Comparison of ENCODE assay signal across 11 cellular contexts in genomic region chr18:29147944-29148343, GRCh38.
DNase-seq lines count a peak whose midpoint lies in the region; ATAC-seq, FAIRE-seq and TF ChIP-seq lines count a peak whose summit lies in the region.
"Had no signal": no experiment of that assay in that cellular context is flagged by ENCODE, and none has a peak within 500 bp of the region (broad histone marks: within the 10 kb centered on the region; RNA-seq: fewer than 3 reads in every experiment).

No MANE protein-coding gene starts in this region.

- no peaks in the 10 kb centered on the region for H3K9me3 ChIP-seq in keratinocyte (ENCODE audit: control insufficient read depth, low read depth, low read length)

- FAIRE-seq in keratinocyte (lab: Jason Lieb, UNC) = peak; percentile 88

- H3K27ac ChIP-seq in keratinocyte (ENCODE audit: control insufficient read depth, insufficient read depth, low read length) = no peak overlapping the region
- H3K27ac ChIP-seq: heart right ventricle had no signal

- no peaks in the 10 kb centered on the region for H3K9me1 ChIP-seq in keratinocyte (ENCODE audit: control insufficient read depth, extremely low read depth, insufficient read depth, low read length)

- H3K4me2 ChIP-seq in keratinocyte (ENCODE audit: control insufficient read depth, extremely low read depth, insufficient read depth, low read depth, low read length) = no peak overlapping the region

- ATAC-seq in HG03196 (IDR thresholded peaks at IDR 0.05; ENCODE audit: unreplicated experiment) = no peak
- no peak for ATAC-seq in GM21515 (IDR thresholded peaks at IDR 0.05; ENCODE audit: unreplicated experiment)

- no peak overlapping the region for H3K4me3 ChIP-seq in keratinocyte (ENCODE audit: control insufficient read depth in 2 of 3, extremely low read depth in 1 of 3, insufficient read depth in 2 of 3, low read depth in 1 of 3, low read length in 3 of 3)
- H3K4me3 ChIP-seq: heart right ventricle had no signal

- TF ChIP-seq CTCF in keratinocyte (optimal IDR thresholded peaks at IDR 0.05 in 1 of 3, IDR thresholded peaks at IDR 0.05 in 1 of 3, conservative IDR thresholded peaks at IDR 0.05 in 1 of 3; ENCODE audit: extremely low read depth in 1 of 3, insufficient read depth in 2 of 3, low read length in 3 of 3) = no peak

- H2AFZ ChIP-seq in keratinocyte (ENCODE audit: control insufficient read depth, low read length) = peak overlapping the region; percentile 46

- H3K4me1 ChIP-seq in keratinocyte (ENCODE audit: control insufficient read depth, extremely low read depth, insufficient read depth, low read length) = no peaks in the 10 kb centered on the region
- H3K4me1 ChIP-seq: heart right ventricle had no signal

- no peaks in the 10 kb centered on the region for H4K20me1 ChIP-seq in keratinocyte (ENCODE audit: control insufficient read depth, extremely low read depth, insufficient read depth, low read length)

- no peak overlapping the region for H3K9ac ChIP-seq in keratinocyte (ENCODE audit: control insufficient read depth, extremely low read depth, insufficient read depth, low read length)

- DNase-seq in CMK (ENCODE audit: low read depth) (peak; percentile 8), HT1080 (ENCODE audit: low read depth) (peak; percentile 71), amniotic epithelial cell (ENCODE audit: low read depth) (peak; percentile 80), keratinocyte (ENCODE audit: low read depth, low spot score) (no peak), HuH-7.5 (ENCODE audit: low spot score) (no peak)
- no peak for DNase-seq in activated CD4-positive, alpha-beta T cell treated with anti-CD3 and anti-CD28 coated beads, Interleukin-2, amount 50 U/mL, for 4 hours
- DNase-seq: activated CD4-positive, CD25-positive, alpha-beta regulatory T cell; activated naive CD8-positive, alpha-beta T cell treated with anti-CD3 and anti-CD28 coated beads for 36 hours; heart right ventricle had no signal

- no peaks in the 10 kb centered on the region for H3K36me3 ChIP-seq in keratinocyte (ENCODE audit: control insufficient read depth in 2 of 2, extremely low read depth in 1 of 2, insufficient read depth in 2 of 2, low read length in 2 of 2)
- H3K36me3 ChIP-seq: heart right ventricle had no signal

- no peaks in the 10 kb centered on the region for H3K27me3 ChIP-seq in keratinocyte (ENCODE audit: control insufficient read depth, extremely low read depth, insufficient read depth, low read length)
- H3K27me3 ChIP-seq: heart right ventricle had no signal

- no peaks in the 10 kb centered on the region for H3K79me2 ChIP-seq in keratinocyte (ENCODE audit: control insufficient read depth, insufficient read depth, low read length)

- dilution Hi-C loops in keratinocyte (cut with MboI; ENCODE audit: extremely low pct_ligation_motif_present, low sequenced_read_pairs) = no loop called here

Comparison
In these comparisons a context has a peak if more than half of its experiments do, and no peak if none do; other contexts are left out.
1. DNase-seq: peak in CMK (single experiment), HT1080 (single experiment) and amniotic epithelial cell (single experiment); none in keratinocyte (single experiment), HuH-7.5 (single experiment) and activated CD4-positive, alpha-beta T cell treated with anti-CD3 and anti-CD28 coated beads, Interleukin-2, amount 50 U/mL, for 4 hours (0 of 2).